In the genomic region with DNA sequence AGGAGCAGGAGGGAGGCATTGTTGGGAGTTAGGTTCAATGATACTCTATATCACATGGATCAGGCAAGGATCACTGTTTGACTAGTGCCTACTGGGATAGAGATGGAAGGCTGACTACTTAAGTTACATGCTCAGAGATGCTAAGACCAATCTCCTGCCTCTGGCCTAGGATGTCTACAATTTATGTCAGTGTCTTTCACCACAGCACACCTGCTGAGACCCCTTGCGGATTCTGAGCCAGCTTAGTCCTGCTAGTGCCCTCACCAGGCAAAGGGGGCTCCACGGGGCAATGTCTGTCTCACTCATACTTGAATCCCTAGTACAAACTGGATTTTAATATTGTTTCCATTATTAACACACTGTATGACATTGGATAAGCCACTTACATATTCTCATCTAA, we compare ENCODE assay signal across 1 cellular context.
TF ChIP-seq lines count a peak whose summit lies in the region.

No MANE protein-coding gene starts in this region.

TF ChIP-seq in WTC11, 78 proteins besides CTCF, POLR2A, EP300 and RAD21 (continued from another document):
- TF ChIP-seq NR2C2 (CRISPR knock-in tag; IDR thresholded peaks at IDR 0.05) (no peak), ATF6 (CRISPR knock-in tag; IDR thresholded peaks at IDR 0.05) (no peak), PREB (CRISPR knock-in tag; IDR thresholded peaks at IDR 0.05; ENCODE audit: borderline replicate concordance) (no peak), ZNF317 (CRISPR knock-in tag; IDR thresholded peaks at IDR 0.05; ENCODE audit: borderline replicate concordance, low read depth) (no peak), CREB1 (CRISPR knock-in tag; IDR thresholded peaks at IDR 0.05) (no peak), SMAD3 (CRISPR knock-in tag; IDR thresholded peaks at IDR 0.05; ENCODE audit: borderline replicate concordance) (no peak), KAT7 (CRISPR knock-in tag; IDR thresholded peaks at IDR 0.05; ENCODE audit: borderline replicate concordance) (no peak), ZNF416 (CRISPR knock-in tag; IDR thresholded peaks at IDR 0.05) (no peak), EMX1 (CRISPR knock-in tag; IDR thresholded peaks at IDR 0.05) (no peak), OVOL2 (CRISPR knock-in tag; IDR thresholded peaks at IDR 0.05; ENCODE audit: borderline replicate concordance) (no peak), USF1 (CRISPR knock-in tag; IDR thresholded peaks at IDR 0.05) (no peak), ZNF281 (CRISPR knock-in tag; IDR thresholded peaks at IDR 0.05) (no peak), GABPB1 (CRISPR knock-in tag; IDR thresholded peaks at IDR 0.05) (no peak), ATF3 (CRISPR knock-in tag; conservative IDR thresholded peaks at IDR 0.05) (no peak), TCF7 (CRISPR knock-in tag; IDR thresholded peaks at IDR 0.05; ENCODE audit: low read depth) (no peak)
- TF ChIP-seq, protein P1, sequence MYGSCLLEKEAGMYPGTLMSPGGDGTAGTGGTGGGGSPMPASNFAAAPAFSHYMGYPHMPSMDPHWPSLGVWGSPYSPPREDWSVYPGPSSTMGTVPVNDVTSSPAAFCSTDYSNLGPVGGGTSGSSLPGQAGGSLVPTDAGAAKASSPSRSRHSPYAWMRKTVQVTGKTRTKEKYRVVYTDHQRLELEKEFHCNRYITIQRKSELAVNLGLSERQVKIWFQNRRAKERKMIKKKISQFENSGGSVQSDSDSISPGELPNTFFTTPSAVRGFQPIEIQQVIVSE (CRISPR knock-in tag; IDR thresholded peaks at IDR 0.05; ENCODE audit: borderline replicate concordance), result no peak
